Comparison of ENCODE assay signal across 9 cellular contexts in genomic region chr17:74452027-74452840, GRCh38. TPM values are rescaled to one million over a fixed set of nuclear protein-coding genes. Genes with fewer than 3 reads are reported as not detected.
DNase-seq lines count a peak whose midpoint lies in the region; ATAC-seq and TF ChIP-seq lines count a peak whose summit lies in the region.
"Had no signal": no experiment of that assay in that cellular context is flagged by ENCODE, and none has a peak within 500 bp of the region (broad histone marks: within the 10 kb centered on the region; RNA-seq: fewer than 3 reads in every experiment).

No MANE protein-coding gene starts in this region.

- ATAC-seq in upper lobe of left lung (ENCODE audit: low FRiP score in 2 of 2) = peak in 1 of 2 donors; percentile 21
- ATAC-seq in GM19395 (IDR thresholded peaks at IDR 0.05; ENCODE audit: unreplicated experiment) = no peak
- ATAC-seq in HG03095 (IDR thresholded peaks at IDR 0.05; ENCODE audit: unreplicated experiment) = no peak

- no peaks in the 10 kb centered on the region for H3K9me3 ChIP-seq in upper lobe of left lung

- no peaks in the 10 kb centered on the region for H3K27me3 ChIP-seq in upper lobe of left lung

- H3K9me3 Mint-ChIP-seq in activated naive CD4-positive, alpha-beta T cell treated with anti-CD3 and anti-CD28 coated beads, Interleukin-2, amount 10 ng/mL, durations not matched to agents 7 days and 5 days = no peaks in the 10 kb centered on the region
- H3K9me3 Mint-ChIP-seq in activated T-helper 1 cell treated with anti-CD3 and anti-CD28 coated beads, Interleukin-12 subunit alpha, Interleukin-12 subunit beta, Interleukin-2, Interleukin-4 antibody, amounts not matched to agents 30 ng/mL and 10 ng/mL and 1 ng/mL, durations not matched to agents 14 hours and 24 hours and 36 hours = no peaks in the 10 kb centered on the region

- peaks cover 90% of the 10 kb centered on the region for H3K27me3 Mint-ChIP-seq in activated naive CD4-positive, alpha-beta T cell treated with anti-CD3 and anti-CD28 coated beads, Interleukin-2, amount 10 ng/mL, durations not matched to agents 7 days and 5 days
- H3K27me3 Mint-ChIP-seq in activated T-helper 1 cell treated with anti-CD3 and anti-CD28 coated beads, Interleukin-12 subunit alpha, Interleukin-12 subunit beta, Interleukin-2, Interleukin-4 antibody, amounts not matched to agents 30 ng/mL and 10 ng/mL and 1 ng/mL, durations not matched to agents 14 hours and 24 hours and 36 hours (ENCODE audit: insufficient read depth) = peaks cover 9% of the 10 kb centered on the region

- no peak overlapping the region for H3K27ac Mint-ChIP-seq in activated naive CD4-positive, alpha-beta T cell treated with anti-CD3 and anti-CD28 coated beads, Interleukin-2, amount 10 ng/mL, durations not matched to agents 7 days and 5 days
- H3K27ac Mint-ChIP-seq in activated T-helper 1 cell treated with anti-CD3 and anti-CD28 coated beads, Interleukin-12 subunit alpha, Interleukin-12 subunit beta, Interleukin-2, Interleukin-4 antibody, amounts not matched to agents 30 ng/mL and 10 ng/mL and 1 ng/mL, durations not matched to agents 14 hours and 24 hours and 36 hours = no peak overlapping the region

- no peak overlapping the region for H3K4me3 ChIP-seq in upper lobe of left lung

- peak; percentile 47 for DNase-seq in activated naive CD4-positive, alpha-beta T cell treated with anti-CD3 and anti-CD28 coated beads, Interleukin-2, amount 10 ng/mL, durations not matched to agents 7 days and 5 days
- DNase-seq in activated naive CD4-positive, alpha-beta T cell treated with anti-CD3 and anti-CD28 coated beads, Interleukin-2, amount 50 U/mL, for 16 hours = no peak
- DNase-seq in activated T-helper 1 cell treated with anti-CD3 and anti-CD28 coated beads, Interleukin-12 subunit alpha, Interleukin-12 subunit beta, Interleukin-2, Interleukin-4 antibody, amounts not matched to agents 30 ng/mL and 10 ng/mL and 1 ng/mL, durations not matched to agents 14 hours and 24 hours and 36 hours (ENCODE audit: low spot score) = no peak
- DNase-seq in left kidney (ENCODE audit: low read depth, low spot score) (peak; percentile 58), upper lobe of left lung (no peak), HT-29 (ENCODE audit: low spot score) (no peak)
- DNase-seq: stimulated activated naive CD4-positive, alpha-beta T cell had no signal

- CTCF ChIA-PET in activated naive CD4-positive, alpha-beta T cell treated with anti-CD3 and anti-CD28 coated beads, Interleukin-2, amount 10 ng/mL, durations not matched to agents 7 days and 5 days (lab: Charles Lee) = interaction anchor here (0.6 to 8.8 kb wide), 4 partner anchors 13 to 83 kb away, joined by 3 to 107 read pairs (median 4); no protein-coding TSS in a partner anchor

- 65 to 73% methylated on average over 12 to 16 of the region's 16 CpGs for WGBS in upper lobe of left lung, 2 donors

- TF ChIP-seq POLR2A in upper lobe of left lung (IDR thresholded peaks at IDR 0.05) = no peak

- TF ChIP-seq CTCF in upper lobe of left lung (IDR thresholded peaks at IDR 0.05) = no peak

- peaks cover 31% of the 10 kb centered on the region for H3K4me1 Mint-ChIP-seq in activated naive CD4-positive, alpha-beta T cell treated with anti-CD3 and anti-CD28 coated beads, Interleukin-2, amount 10 ng/mL, durations not matched to agents 7 days and 5 days
- H3K4me1 Mint-ChIP-seq in activated T-helper 1 cell treated with anti-CD3 and anti-CD28 coated beads, Interleukin-12 subunit alpha, Interleukin-12 subunit beta, Interleukin-2, Interleukin-4 antibody, amounts not matched to agents 30 ng/mL and 10 ng/mL and 1 ng/mL, durations not matched to agents 14 hours and 24 hours and 36 hours (ENCODE audit: low read depth) = peaks cover 13% of the 10 kb centered on the region

- H3K27ac ChIP-seq in upper lobe of left lung = peak overlapping the region in 3 of 4 donors; percentile 1 to 87 (median 82)

- H3K36me3 Mint-ChIP-seq in activated naive CD4-positive, alpha-beta T cell treated with anti-CD3 and anti-CD28 coated beads, Interleukin-2, amount 10 ng/mL, durations not matched to agents 7 days and 5 days = no peaks in the 10 kb centered on the region
- H3K36me3 Mint-ChIP-seq in activated T-helper 1 cell treated with anti-CD3 and anti-CD28 coated beads, Interleukin-12 subunit alpha, Interleukin-12 subunit beta, Interleukin-2, Interleukin-4 antibody, amounts not matched to agents 30 ng/mL and 10 ng/mL and 1 ng/mL, durations not matched to agents 14 hours and 24 hours and 36 hours (ENCODE audit: low read depth) = no peaks in the 10 kb centered on the region

- peaks cover 0 to 2% (median 0%) of the 10 kb centered on the region in 4 donors for H3K36me3 ChIP-seq in upper lobe of left lung

- peaks cover 25 to 37% (median 30%) of the 10 kb centered on the region in 4 donors for H3K4me1 ChIP-seq in upper lobe of left lung

- no peak overlapping the region for H3K4me3 Mint-ChIP-seq in activated naive CD4-positive, alpha-beta T cell treated with anti-CD3 and anti-CD28 coated beads, Interleukin-2, amount 10 ng/mL, durations not matched to agents 7 days and 5 days
- H3K4me3 Mint-ChIP-seq in activated T-helper 1 cell treated with anti-CD3 and anti-CD28 coated beads, Interleukin-12 subunit alpha, Interleukin-12 subunit beta, Interleukin-2, Interleukin-4 antibody, amounts not matched to agents 30 ng/mL and 10 ng/mL and 1 ng/mL, durations not matched to agents 14 hours and 24 hours and 36 hours = peak overlapping the region; percentile 46

- no peak for TF ChIP-seq EP300 in upper lobe of left lung (IDR thresholded peaks at IDR 0.05)

- intact Hi-C loops in activated T-helper 1 cell treated with anti-CD3 and anti-CD28 coated beads, Interleukin-12 subunit alpha, Interleukin-12 subunit beta, Interleukin-2, Interleukin-4 antibody, amounts not matched to agents 30 ng/mL and 10 ng/mL and 1 ng/mL, durations not matched to agents 14 hours and 24 hours and 36 hours (cut with micrococcal nuclease) = no loop called here

RNA-seq across cellular contexts. Expression of gene CD300A, which starts 14.2 kb away (rescaled TPM):
- 9.8 and 10.4 TPM in 2 replicates for total RNA-seq in activated T-helper 1 cell treated with anti-CD3 and anti-CD28 coated beads, Interleukin-12 subunit alpha, Interleukin-12 subunit beta, Interleukin-2, Interleukin-4 antibody, amounts not matched to agents 30 ng/mL and 10 ng/mL and 1 ng/mL, durations not matched to agents 14 hours and 24 hours and 36 hours
- 10 to 100 TPM; 10.7 to 26.5 (median 18.0) TPM for total RNA-seq in upper lobe of left lung
- total RNA-seq in HT-29 (2014; rRNA removed; shearing (Covaris generic)) = not detected in 2 replicates

RNA-seq across cellular contexts. Expression of gene GPRC5C, which starts 20.3 kb away (rescaled TPM):
- 0.86 TPM in 1 of 2 replicates, not detected in the other for total RNA-seq in activated T-helper 1 cell treated with anti-CD3 and anti-CD28 coated beads, Interleukin-12 subunit alpha, Interleukin-12 subunit beta, Interleukin-2, Interleukin-4 antibody, amounts not matched to agents 30 ng/mL and 10 ng/mL and 1 ng/mL, durations not matched to agents 14 hours and 24 hours and 36 hours
- 10 to 100 TPM; 50.7 to 88.4 (median 56.4) TPM for total RNA-seq in upper lobe of left lung
- total RNA-seq in HT-29 (2014; rRNA removed; shearing (Covaris generic)) = 145 and 149 TPM in 2 replicates

Comparison
In these comparisons a context has a peak if more than half of its experiments do, and no peak if none do; other contexts are left out.
1. DNase-seq: peak in activated naive CD4-positive, alpha-beta T cell treated with anti-CD3 and anti-CD28 coated beads, Interleukin-2, amount 10 ng/mL, durations not matched to agents 7 days and 5 days (single experiment) and left kidney (single experiment); none in activated naive CD4-positive, alpha-beta T cell treated with anti-CD3 and anti-CD28 coated beads, Interleukin-2, amount 50 U/mL, for 16 hours (single experiment), activated T-helper 1 cell treated with anti-CD3 and anti-CD28 coated beads, Interleukin-12 subunit alpha, Interleukin-12 subunit beta, Interleukin-2, Interleukin-4 antibody, amounts not matched to agents 30 ng/mL and 10 ng/mL and 1 ng/mL, durations not matched to agents 14 hours and 24 hours and 36 hours (single experiment), upper lobe of left lung (0 of 2) and HT-29 (single experiment).
2. RNA of gene CD300A, which starts 14.2 kb away (total RNA-seq): 10.7 to 26.5 TPM in upper lobe of left lung and 9.8 to 10.4 TPM in activated T-helper 1 cell treated with anti-CD3 and anti-CD28 coated beads, Interleukin-12 subunit alpha, Interleukin-12 subunit beta, Interleukin-2, Interleukin-4 antibody, amounts not matched to agents 30 ng/mL and 10 ng/mL and 1 ng/mL, durations not matched to agents 14 hours and 24 hours and 36 hours; not detected in HT-29; every median in the first group is over 10 times any median in the second.
3. RNA of gene GPRC5C, which starts 20.3 kb away (total RNA-seq): 145 to 149 TPM in HT-29 and 50.7 to 88.4 TPM in upper lobe of left lung; 0.86 TPM in activated T-helper 1 cell treated with anti-CD3 and anti-CD28 coated beads, Interleukin-12 subunit alpha, Interleukin-12 subunit beta, Interleukin-2, Interleukin-4 antibody, amounts not matched to agents 30 ng/mL and 10 ng/mL and 1 ng/mL, durations not matched to agents 14 hours and 24 hours and 36 hours; every median in the first group is over 10 times any median in the second.